Comparison of ENCODE assay signal across 1 cellular context in genomic region chr7:46152671-46153070, GRCh38.
TF ChIP-seq lines count a peak whose summit lies in the region.

No MANE protein-coding gene starts in this region.

TF ChIP-seq in GM23338, 12 proteins besides CTCF, POLR2A, EP300 and RAD21 (continued from another document):
- TF ChIP-seq POLR2AphosphoS5 (IDR thresholded peaks at IDR 0.05; ENCODE audit: low read depth): no peak
- TF ChIP-seq ZNF114 (CRISPR knock-in tag; IDR thresholded peaks at IDR 0.05): no peak
- TF ChIP-seq ETS1 (IDR thresholded peaks at IDR 0.05): no peak
- no peak for TF ChIP-seq EZH2 (IDR thresholded peaks at IDR 0.05; ENCODE audit: low read depth, unreplicated experiment)
- no peak for TF ChIP-seq ZNF331 (CRISPR knock-in tag; IDR thresholded peaks at IDR 0.05; ENCODE audit: low read depth)
- TF ChIP-seq CREB1 (CRISPR knock-in tag; IDR thresholded peaks at IDR 0.05; ENCODE audit: low read depth): no peak
- no peak for TF ChIP-seq REST (IDR thresholded peaks at IDR 0.05; ENCODE audit: unreplicated experiment)
